In genomic region chr1:161487483-161487827, GRCh38 we compare ENCODE assay signal across 13 cellular contexts. TPM values are rescaled to one million over a fixed set of nuclear protein-coding genes. Genes with fewer than 3 reads are reported as not detected.
DNase-seq lines count a peak whose midpoint lies in the region; ATAC-seq and TF ChIP-seq lines count a peak whose summit lies in the region.
"Had no signal": no experiment of that assay in that cellular context is flagged by ENCODE, and none has a peak within 500 bp of the region (broad histone marks: within the 10 kb centered on the region; RNA-seq: fewer than 3 reads in every experiment).

No MANE protein-coding gene starts in this region.

- H3K4me3 Mint-ChIP-seq in activated naive CD4-positive, alpha-beta T cell treated with anti-CD3 and anti-CD28 coated beads, Interleukin-2, amount 10 ng/mL, durations not matched to agents 7 days and 5 days: no peak overlapping the region
- H3K4me3 Mint-ChIP-seq: activated CD4-positive, alpha-beta memory T cell treated with anti-CD3 and anti-CD28 coated beads, Interleukin-2, amount 10 ng/mL, durations not matched to agents 7 days and 5 days; CD4-positive, CD25-positive, alpha-beta regulatory T cell had no signal

- H3K9me3 ChIP-seq in Loucy (ENCODE audit: insufficient read depth, low read depth, low read length) (no peaks in the 10 kb centered on the region), lower lobe of right lung (no peaks in the 10 kb centered on the region), spleen (no peaks in the 10 kb centered on the region)
- H3K9me3 ChIP-seq: SJSA1, stomach had no signal

- no peak overlapping the region for H3K4me3 ChIP-seq in Loucy (ENCODE audit: low read length, poor library complexity, severe bottlenecking)
- peak overlapping the region; percentile 27 for H3K4me3 ChIP-seq in lower lobe of right lung
- peak overlapping the region in 2 of 8 donors; percentile 7 to 17 for H3K4me3 ChIP-seq in spleen
- H3K4me3 ChIP-seq: SJSA1 had no signal

- H3K36me3 Mint-ChIP-seq in activated naive CD4-positive, alpha-beta T cell treated with anti-CD3 and anti-CD28 coated beads, Interleukin-2, amount 10 ng/mL, durations not matched to agents 7 days and 5 days: no peaks in the 10 kb centered on the region
- H3K36me3 Mint-ChIP-seq: CD4-positive, CD25-positive, alpha-beta regulatory T cell had no signal

- H3K27ac ChIP-seq in lower lobe of right lung (no peak overlapping the region), spleen (peak overlapping the region in 1 of 8 donors; percentile 26)
- H3K27ac ChIP-seq: HL-60, SJSA1, stomach had no signal

- no peak overlapping the region for H3K4me2 ChIP-seq in Loucy (ENCODE audit: low read depth, low read length, poor library complexity, severe bottlenecking)

- no peak for TF ChIP-seq POLR2A in spleen (IDR thresholded peaks at IDR 0.05)

- H3K27ac Mint-ChIP-seq in activated naive CD4-positive, alpha-beta T cell treated with anti-CD3 and anti-CD28 coated beads, Interleukin-2, amount 10 ng/mL, durations not matched to agents 7 days and 5 days: no peak overlapping the region
- H3K27ac Mint-ChIP-seq: activated CD4-positive, alpha-beta memory T cell treated with anti-CD3 and anti-CD28 coated beads, Interleukin-2, amount 10 ng/mL, durations not matched to agents 7 days and 5 days; CD4-positive, CD25-positive, alpha-beta regulatory T cell had no signal

- H3F3A ChIP-seq in Loucy (ENCODE audit: low read depth): no peaks in the 10 kb centered on the region

- H3K4me1 ChIP-seq in Loucy (ENCODE audit: insufficient read depth, low read length, poor library complexity, severe bottlenecking) (peaks cover 5% of the 10 kb centered on the region), lower lobe of right lung (peaks cover 8% of the 10 kb centered on the region), spleen (peaks cover 0 to 27% (median 16%) of the 10 kb centered on the region in 6 donors)
- H3K4me1 ChIP-seq: SJSA1 had no signal

- no peaks in the 10 kb centered on the region for H3K9me3 Mint-ChIP-seq in activated naive CD4-positive, alpha-beta T cell treated with anti-CD3 and anti-CD28 coated beads, Interleukin-2, amount 10 ng/mL, durations not matched to agents 7 days and 5 days
- H3K9me3 Mint-ChIP-seq: activated CD4-positive, alpha-beta memory T cell treated with anti-CD3 and anti-CD28 coated beads, Interleukin-2, amount 10 ng/mL, durations not matched to agents 7 days and 5 days; CD4-positive, CD25-positive, alpha-beta regulatory T cell had no signal

- H3K27me3 ChIP-seq in Loucy (ENCODE audit: insufficient read depth, low read length, poor library complexity, severe bottlenecking): no peaks in the 10 kb centered on the region
- no peaks in the 10 kb centered on the region for H3K27me3 ChIP-seq in lower lobe of right lung (ENCODE audit: low read depth)
- peaks cover 0 to 34% (median 0%) of the 10 kb centered on the region in 7 donors for H3K27me3 ChIP-seq in spleen (replicated peaks in 1 of 7)

- H4K20me1 ChIP-seq in Loucy (ENCODE audit: insufficient read depth, low read length, poor library complexity, severe bottlenecking): no peaks in the 10 kb centered on the region

- no peaks in the 10 kb centered on the region for H3K9me2 ChIP-seq in Loucy (replicated peaks; ENCODE audit: low read depth, low read length)

- CTCF ChIA-PET in activated naive CD4-positive, alpha-beta T cell treated with anti-CD3 and anti-CD28 coated beads, Interleukin-2, amount 10 ng/mL, durations not matched to agents 7 days and 5 days (lab: Charles Lee): interaction anchor here (0.7 to 6.8 kb wide), 11 partner anchors 8 to 261 kb away, joined by 3 to 71 read pairs (median 4); partner anchors contain the start of gene FCGR3A

- peaks cover 37% of the 10 kb centered on the region for H3K27me3 Mint-ChIP-seq in activated naive CD4-positive, alpha-beta T cell treated with anti-CD3 and anti-CD28 coated beads, Interleukin-2, amount 10 ng/mL, durations not matched to agents 7 days and 5 days

- no peak for TF ChIP-seq CTCF in Loucy (conservative IDR thresholded peaks at IDR 0.05; ENCODE audit: low read length)
- TF ChIP-seq CTCF in lower lobe of right lung (IDR thresholded peaks at IDR 0.05): no peak
- no peak for TF ChIP-seq CTCF in spleen (IDR thresholded peaks at IDR 0.05 in 8 of 11, conservative IDR thresholded peaks at IDR 0.05 in 3 of 11)

- no peaks in the 10 kb centered on the region for H3K79me2 ChIP-seq in Loucy (ENCODE audit: insufficient read depth, low read length)

- H3K36me3 ChIP-seq in Loucy (ENCODE audit: insufficient read depth, low read length) (no peaks in the 10 kb centered on the region), lower lobe of right lung (no peaks in the 10 kb centered on the region), spleen (no peaks in the 10 kb centered on the region)
- H3K36me3 ChIP-seq: SJSA1, stomach had no signal

- H3K4me1 Mint-ChIP-seq in activated naive CD4-positive, alpha-beta T cell treated with anti-CD3 and anti-CD28 coated beads, Interleukin-2, amount 10 ng/mL, durations not matched to agents 7 days and 5 days: peaks cover 15% of the 10 kb centered on the region

- WGBS in spleen, 5 donors: 33 to 58% (median 42%) methylated on average over 2 of the region's 2 CpGs

- peak; percentile 50 for DNase-seq in AG08396 (ENCODE audit: low spot score)
- peak; percentile 48 for DNase-seq in dermis blood vessel endothelial cell
- DNase-seq in lower lobe of right lung: no peak
- DNase-seq in effector CD4-positive, alpha-beta T cell: no peak
- DNase-seq in activated naive CD4-positive, alpha-beta T cell treated with anti-CD3 and anti-CD28 coated beads, Interleukin-2, amount 10 ng/mL, durations not matched to agents 7 days and 5 days: no peak
- DNase-seq in stimulated activated CD4-positive, alpha-beta T cell treated with anti-CD3 and anti-CD28 coated beads, Interleukin-2, amount 100 ng/mL, for 24 hours: no peak
- no peak for DNase-seq in spleen
- DNase-seq: stomach had no signal

- intact Hi-C loops in lower lobe of right lung (cut with DNase I) (loop anchor here (10.0 kb wide), 1 partner anchor 257 kb away; the partner anchor contains the start of gene DUSP12), spleen (cut with DNase I; ENCODE audit: low total_unique reads) (no loop called here)

- H3K9ac ChIP-seq in Loucy (ENCODE audit: low read depth, low read length, poor library complexity, severe bottlenecking): no peak overlapping the region

- H2AFZ ChIP-seq in Loucy (ENCODE audit: low read length): peak overlapping the region; percentile 24

- ATAC-seq in lower lobe of right lung: peak; percentile 24 to 58

RNA-seq across cellular contexts. Expression of gene FCGR2A, which starts 17.8 kb away (rescaled TPM):
- total RNA-seq in dermis blood vessel endothelial cell (0.37 and 0.85 TPM in 2 replicates), lower lobe of right lung (223 TPM), spleen (100 to 1,000 TPM; 105 to 328 (median 160) TPM)
- polyA plus RNA-seq in spleen: 10 to 100 TPM; 13.9 to 24.2 (median 24.1) TPM
- total RNA-seq: CD4-positive, CD25-positive, alpha-beta regulatory T cell had no signal

RNA-seq across cellular contexts. Expression of gene HSPA6, which starts 36.9 kb away (rescaled TPM):
- total RNA-seq in dermis blood vessel endothelial cell (0.17 and 0.42 TPM in 2 replicates), lower lobe of right lung (13.0 TPM), spleen (10 to 100 TPM; 13.0 to 52.2 (median 33.8) TPM)
- polyA plus RNA-seq in spleen: 10 to 100 TPM in 1 of 3 donors, 1 to 10 TPM in 2; 3.6 to 12.4 (median 8.1) TPM
- total RNA-seq: CD4-positive, CD25-positive, alpha-beta regulatory T cell had no signal
- polyA plus RNA-seq: CD4-positive, CD25-positive, alpha-beta regulatory T cell had no signal

Comparison
In these comparisons a context has a peak if more than half of its experiments do, and no peak if none do; other contexts are left out.
1. DNase-seq: peak in AG08396 (single experiment) and dermis blood vessel endothelial cell (single experiment); none in lower lobe of right lung (single experiment), effector CD4-positive, alpha-beta T cell (single experiment), activated naive CD4-positive, alpha-beta T cell treated with anti-CD3 and anti-CD28 coated beads, Interleukin-2, amount 10 ng/mL, durations not matched to agents 7 days and 5 days (single experiment), stimulated activated CD4-positive, alpha-beta T cell treated with anti-CD3 and anti-CD28 coated beads, Interleukin-2, amount 100 ng/mL, for 24 hours (0 of 2) and spleen (single experiment).
2. RNA of gene FCGR2A, which starts 17.8 kb away (total RNA-seq): 223 TPM in lower lobe of right lung (single experiment) and 105 to 328 TPM in spleen; 0.37 to 0.85 TPM in dermis blood vessel endothelial cell; every median in the first group is over 10 times any median in the second.